ENCODE assay signal across 11 cellular contexts in the genomic region with DNA sequence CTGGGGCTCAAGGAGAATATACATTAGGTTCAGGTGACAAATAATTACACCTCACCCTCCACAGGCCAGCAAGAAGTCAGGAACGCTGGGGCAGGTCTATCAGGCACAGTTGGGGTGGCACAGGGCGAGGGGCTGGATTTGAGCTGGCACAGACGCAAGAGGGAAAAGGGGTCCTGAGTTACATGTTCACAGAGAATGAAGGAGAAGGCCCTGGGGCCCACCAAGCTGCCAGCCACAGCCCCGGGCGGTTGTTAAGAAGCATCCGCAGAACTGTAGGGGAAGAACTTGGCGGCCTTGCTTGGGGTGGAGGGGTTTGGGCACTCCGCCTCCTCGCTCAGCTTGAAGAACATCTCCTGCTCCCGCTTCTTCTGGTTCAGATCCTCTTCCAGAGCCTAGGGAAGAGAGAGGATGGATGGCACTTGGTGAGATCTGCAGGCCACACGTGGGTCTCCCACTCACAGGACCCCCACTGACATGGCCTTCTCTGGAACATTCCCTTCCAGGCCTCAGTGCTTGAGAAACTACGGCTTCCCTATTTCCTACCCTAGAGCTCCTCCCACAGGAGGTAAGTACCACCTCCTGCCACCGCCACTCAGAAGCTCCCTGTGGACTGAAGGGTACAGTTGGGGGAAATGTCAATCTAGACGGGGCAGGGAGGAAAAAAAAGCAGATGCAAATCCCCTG. TPM values are rescaled to one million over a fixed set of nuclear protein-coding genes. Genes with fewer than 3 reads are reported as not detected.
DNase-seq lines count a peak whose midpoint lies in the region; ATAC-seq and TF ChIP-seq lines count a peak whose summit lies in the region.
"Had no signal": no experiment of that assay in that cellular context is flagged by ENCODE, and none has a peak within 500 bp of the region (broad histone marks: within the 10 kb centered on the region; RNA-seq: fewer than 3 reads in every experiment).

No MANE protein-coding gene starts in this region.

- H3K4me3 ChIP-seq in Karpas-422 (ENCODE audit: low read length): no peak overlapping the region
- no peak overlapping the region for H3K4me3 ChIP-seq in osteoblast (ENCODE audit: insufficient read depth, low read length)
- H3K4me3 ChIP-seq: uterus had no signal

- peaks cover 29% of the 10 kb centered on the region for H3K4me1 Mint-ChIP-seq in activated T-cell treated with anti-CD3 and anti-CD28 coated beads, Interleukin-2, amount 50 U/mL, for 72 hours (ENCODE audit: low read depth)
- H3K4me1 Mint-ChIP-seq in activated naive CD8-positive, alpha-beta T cell treated with anti-CD3 and anti-CD28 coated beads, Interleukin-2, amount 50 U/mL, for 24 hours: peaks cover 22% of the 10 kb centered on the region

- H3K9me3 ChIP-seq in Karpas-422 (ENCODE audit: low read length) (no peaks in the 10 kb centered on the region), osteoblast (ENCODE audit: low read depth, low read length) (no peaks in the 10 kb centered on the region)
- H3K9me3 ChIP-seq: uterus had no signal

- H2AFZ ChIP-seq in Karpas-422 (ENCODE audit: low read length): no peak overlapping the region
- no peak overlapping the region for H2AFZ ChIP-seq in osteoblast (ENCODE audit: low read length)

- peak overlapping the region; percentile 42 for H3K27ac Mint-ChIP-seq in activated T-cell treated with anti-CD3 and anti-CD28 coated beads, Interleukin-2, amount 50 U/mL, for 72 hours
- peak overlapping the region; percentile 46 for H3K27ac Mint-ChIP-seq in activated naive CD8-positive, alpha-beta T cell treated with anti-CD3 and anti-CD28 coated beads, Interleukin-2, amount 50 U/mL, for 24 hours

- no peak for ATAC-seq in activated T-cell treated with anti-CD3 and anti-CD28 coated beads, Interleukin-2, amount 50 U/mL, for 72 hours (replicated peaks in 1 of 2)
- ATAC-seq in activated naive CD8-positive, alpha-beta T cell treated with anti-CD3 and anti-CD28 coated beads, Interleukin-2, amount 50 U/mL, for 24 hours: no peak
- no peak for ATAC-seq in GM19467 (IDR thresholded peaks at IDR 0.05; ENCODE audit: unreplicated experiment)
- no peak for ATAC-seq in GM21786 (IDR thresholded peaks at IDR 0.05; ENCODE audit: unreplicated experiment)
- no peak for ATAC-seq in HG02840 (IDR thresholded peaks at IDR 0.05; ENCODE audit: low FRiP score, unreplicated experiment)

- no peaks in the 10 kb centered on the region for H3K9me3 Mint-ChIP-seq in activated T-cell treated with anti-CD3 and anti-CD28 coated beads, Interleukin-2, amount 50 U/mL, for 72 hours
- H3K9me3 Mint-ChIP-seq in activated naive CD8-positive, alpha-beta T cell treated with anti-CD3 and anti-CD28 coated beads, Interleukin-2, amount 50 U/mL, for 24 hours: no peaks in the 10 kb centered on the region

- H3K9me2 ChIP-seq in Karpas-422 (replicated peaks; ENCODE audit: insufficient read depth, low read length): no peaks in the 10 kb centered on the region

- H3K36me3 ChIP-seq in Karpas-422 (ENCODE audit: insufficient read depth, low read length): peaks cover 3% of the 10 kb centered on the region
- peaks cover 29% of the 10 kb centered on the region for H3K36me3 ChIP-seq in osteoblast (ENCODE audit: insufficient read depth, low read length)
- H3K36me3 ChIP-seq: uterus had no signal

- no peaks in the 10 kb centered on the region for H3K27me3 ChIP-seq in Karpas-422 (ENCODE audit: low read length)
- no peaks in the 10 kb centered on the region for H3K27me3 ChIP-seq in osteoblast (ENCODE audit: insufficient read depth, low read length)
- H3K27me3 ChIP-seq: uterus had no signal

- H3K27me3 Mint-ChIP-seq in activated T-cell treated with anti-CD3 and anti-CD28 coated beads, Interleukin-2, amount 50 U/mL, for 72 hours (ENCODE audit: low read depth): no peaks in the 10 kb centered on the region
- no peaks in the 10 kb centered on the region for H3K27me3 Mint-ChIP-seq in activated naive CD8-positive, alpha-beta T cell treated with anti-CD3 and anti-CD28 coated beads, Interleukin-2, amount 50 U/mL, for 24 hours

- no peak overlapping the region for H3K4me2 ChIP-seq in Karpas-422 (ENCODE audit: low read depth, low read length, poor library complexity, severe bottlenecking)
- no peak overlapping the region for H3K4me2 ChIP-seq in osteoblast (ENCODE audit: insufficient read depth, low read length)

- no peak overlapping the region for H3K9ac ChIP-seq in Karpas-422 (ENCODE audit: low read length)

- H3K79me2 ChIP-seq in Karpas-422 (ENCODE audit: low read length) (no peaks in the 10 kb centered on the region), osteoblast (ENCODE audit: insufficient read depth, low read length) (no peaks in the 10 kb centered on the region)

- H3K27ac ChIP-seq in Karpas-422 (ENCODE audit: low read length): no peak overlapping the region
- H3K27ac ChIP-seq in osteoblast (ENCODE audit: low read depth, low read length): no peak overlapping the region
- H3K27ac ChIP-seq: uterus had no signal

- peaks cover 5 to 18% of the 10 kb centered on the region in 2 donors for H3K36me3 Mint-ChIP-seq in activated T-cell treated with anti-CD3 and anti-CD28 coated beads, Interleukin-2, amount 50 U/mL, for 72 hours (ENCODE audit: insufficient read depth in 2 of 2)
- H3K36me3 Mint-ChIP-seq in activated naive CD8-positive, alpha-beta T cell treated with anti-CD3 and anti-CD28 coated beads, Interleukin-2, amount 50 U/mL, for 24 hours (ENCODE audit: low read depth): peaks cover 30% of the 10 kb centered on the region

- H3K4me3 Mint-ChIP-seq in activated T-cell treated with anti-CD3 and anti-CD28 coated beads, Interleukin-2, amount 50 U/mL, for 72 hours: no peak overlapping the region
- H3K4me3 Mint-ChIP-seq in activated naive CD8-positive, alpha-beta T cell treated with anti-CD3 and anti-CD28 coated beads, Interleukin-2, amount 50 U/mL, for 24 hours: no peak overlapping the region

- H3K4me1 ChIP-seq in Karpas-422 (ENCODE audit: low read length) (peaks cover 5% of the 10 kb centered on the region), osteoblast (ENCODE audit: insufficient read depth, low read length) (peaks cover 13% of the 10 kb centered on the region)
- H3K4me1 ChIP-seq: uterus had no signal

- TF ChIP-seq CTCF in osteoblast (IDR thresholded peaks at IDR 0.05; ENCODE audit: extremely low read depth, low read depth, low read length): no peak

- no peak for DNase-seq in activated T-cell treated with anti-CD3 and anti-CD28 coated beads, Interleukin-2, amount 50 U/mL, for 72 hours
- DNase-seq in activated T-cell treated with anti-CD3 and anti-CD28 coated beads, Interleukin-2, amount 50 U/mL, for 1 hour: no peak
- DNase-seq in Karpas-422 (peak; percentile 65), osteoblast (ENCODE audit: insufficient read length, low spot score, missing footprints) (peak; percentile 31)
- DNase-seq in activated naive CD8-positive, alpha-beta T cell treated with anti-CD3 and anti-CD28 coated beads, Interleukin-2, amount 50 U/mL, for 24 hours: no peak
- DNase-seq: activated CD4-positive, alpha-beta T cell treated with anti-CD3 and anti-CD28 coated beads for 1 hour; NCI-H2029; uterus had no signal

- H4K20me1 ChIP-seq in Karpas-422 (ENCODE audit: insufficient read depth, low read depth, low read length) (0 out of 2 replicates have a peak, but pooled peaks cover 3% of the 10 kb centered on the region), osteoblast (ENCODE audit: insufficient read depth, low read length) (peaks cover 3% of the 10 kb centered on the region)

RNA-seq across cellular contexts. Expression of gene FBXW11, which starts 38.3 kb away (rescaled TPM):
- total RNA-seq in activated T-cell treated with anti-CD3 and anti-CD28 coated beads, Interleukin-2, amount 50 U/mL, for 72 hours: 10 to 100 TPM; 43.2 to 55.2 TPM
- total RNA-seq in Karpas-422 (2014; rRNA removed; shearing (Covaris generic); ENCODE audit: low replicate concordance): 52.3 and 72.9 TPM in 2 replicates
- total RNA-seq in osteoblast: 72.5 and 76.7 TPM in 2 replicates

Comparison
In these comparisons a context has a peak if more than half of its experiments do, and no peak if none do; other contexts are left out.
1. DNase-seq: peak in Karpas-422 (single experiment) and osteoblast (single experiment); none in activated T-cell treated with anti-CD3 and anti-CD28 coated beads, Interleukin-2, amount 50 U/mL, for 72 hours (0 of 2), activated T-cell treated with anti-CD3 and anti-CD28 coated beads, Interleukin-2, amount 50 U/mL, for 1 hour (single experiment) and activated naive CD8-positive, alpha-beta T cell treated with anti-CD3 and anti-CD28 coated beads, Interleukin-2, amount 50 U/mL, for 24 hours (single experiment).